ENCODE assay signal across 8 cellular contexts in the genomic region with DNA sequence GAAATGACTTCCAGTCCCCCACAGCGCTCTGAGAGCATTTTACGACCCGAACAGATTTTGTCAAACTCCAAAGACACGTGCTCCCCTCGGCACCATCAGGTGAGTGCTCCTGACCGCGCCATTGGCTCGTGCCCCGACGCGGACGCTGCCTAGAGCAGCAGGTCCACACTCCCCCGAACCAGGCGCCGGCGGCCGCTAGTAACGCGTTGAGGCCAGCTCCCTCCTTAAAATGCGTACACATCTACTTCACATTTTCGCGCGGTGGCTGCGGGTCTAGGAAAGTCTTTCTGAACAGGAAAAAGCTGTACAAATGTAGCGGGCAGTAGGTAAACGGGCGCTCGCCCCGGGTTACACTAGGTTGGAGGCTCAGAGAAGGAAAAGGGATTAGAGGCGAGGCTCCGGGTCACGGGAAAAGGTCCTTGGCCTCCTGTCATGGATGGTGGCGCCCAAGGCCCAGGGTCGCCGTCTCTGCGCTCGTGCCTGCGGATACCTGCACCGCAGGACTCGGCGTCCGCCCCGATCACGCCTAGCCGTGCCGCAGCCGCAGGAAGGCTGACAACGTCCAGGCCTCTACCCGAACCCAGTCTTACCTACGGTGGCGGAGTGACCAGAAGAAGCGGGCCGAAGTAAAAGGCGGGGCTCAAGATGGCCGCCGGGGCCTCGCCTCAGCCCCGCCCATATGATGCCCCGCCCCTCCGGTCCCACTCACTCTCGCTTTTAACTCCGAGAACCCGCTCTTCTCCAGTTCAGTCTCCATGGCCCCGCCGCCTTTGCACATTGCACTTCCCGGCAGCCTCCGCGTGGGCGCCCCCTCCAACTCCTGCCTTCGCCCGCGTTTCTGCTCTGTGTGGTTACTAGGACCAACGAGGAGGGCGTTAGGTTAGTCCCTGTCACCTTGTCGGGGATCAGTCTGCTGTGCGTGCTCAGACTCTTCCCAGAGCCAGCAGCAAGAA. TPM values are rescaled to one million over a fixed set of nuclear protein-coding genes. Genes with fewer than 3 reads are reported as not detected.
DNase-seq lines count a peak whose midpoint lies in the region; ATAC-seq and TF ChIP-seq lines count a peak whose summit lies in the region.

A gene with protein sequence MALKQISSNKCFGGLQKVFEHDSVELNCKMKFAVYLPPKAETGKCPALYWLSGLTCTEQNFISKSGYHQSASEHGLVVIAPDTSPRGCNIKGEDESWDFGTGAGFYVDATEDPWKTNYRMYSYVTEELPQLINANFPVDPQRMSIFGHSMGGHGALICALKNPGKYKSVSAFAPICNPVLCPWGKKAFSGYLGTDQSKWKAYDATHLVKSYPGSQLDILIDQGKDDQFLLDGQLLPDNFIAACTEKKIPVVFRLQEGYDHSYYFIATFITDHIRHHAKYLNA (minus strand): TSS at position 647 of the 953 bp plus-strand sequence. CDS start 5,748 bp downstream, outside the sequence.

- H3K9me3 ChIP-seq in ovary (no peaks in the 10 kb centered on the region), thyroid gland (no peaks in the 10 kb centered on the region)

- peak; percentile 85 for ATAC-seq in HG02571 (IDR thresholded peaks at IDR 0.05; ENCODE audit: unreplicated experiment)

- peak within 1 kb of the TSS; percentile 98 for H3K27ac Mint-ChIP-seq in activated naive CD8-positive, alpha-beta T cell

- DNase-seq in GM06990 (ENCODE audit: extremely low read depth, insufficient read length): peak; percentile 92
- peak; percentile 47 for DNase-seq in NCI-H1048 (lab: John Stamatoyannopoulos, UW)
- peak; percentile 74 for DNase-seq in SKM-1 (lab: John Stamatoyannopoulos, UW; ENCODE audit: unreplicated experiment)
- peak; percentile 88 to 98 (median 93) for DNase-seq in head of caudate nucleus
- DNase-seq in ovary: peak; percentile 96 to 98 (median 96)
- peak; percentile 94 to 95 for DNase-seq in thyroid gland

- no peaks in the 10 kb centered on the region for H3K27me3 Mint-ChIP-seq in activated naive CD8-positive, alpha-beta T cell

- H3K4me1 Mint-ChIP-seq in activated naive CD8-positive, alpha-beta T cell (ENCODE audit: low read depth): peaks cover 50% of the 10 kb centered on the region

- TF ChIP-seq CTCF in GM06990 (IDR thresholded peaks at IDR 0.05; ENCODE audit: insufficient read depth, low read length, poor library complexity, severe bottlenecking) (no peak), ovary (IDR thresholded peaks at IDR 0.05) (no peak), thyroid gland (IDR thresholded peaks at IDR 0.05) (no peak)

- H3K27me3 ChIP-seq in GM06990 (replicated peaks; ENCODE audit: control insufficient read depth, insufficient read depth, low read length): no peaks in the 10 kb centered on the region
- H3K27me3 ChIP-seq in ovary: no peaks in the 10 kb centered on the region
- no peaks in the 10 kb centered on the region for H3K27me3 ChIP-seq in thyroid gland

- no peaks in the 10 kb centered on the region for H3K9me3 Mint-ChIP-seq in activated naive CD8-positive, alpha-beta T cell (ENCODE audit: low read depth)

- 0% methylated on average over 74 to 76 of the region's 76 CpGs for WGBS in ovary, 3 donors
- 2% methylated on average over 52 to 60 of the region's 76 CpGs for WGBS in thyroid gland, 2 donors

- intact Hi-C loops in head of caudate nucleus (cut with DNase I) (no loop called here), ovary (cut with DNase I) (no loop called here), thyroid gland (cut with DNase I) (no loop called here)

- TF ChIP-seq EP300 in ovary (IDR thresholded peaks at IDR 0.05): peak; percentile 11

- peak within 1 kb of the TSS; percentile 97 for H3K4me3 Mint-ChIP-seq in activated naive CD8-positive, alpha-beta T cell

- H3K27ac ChIP-seq in ovary (peak within 1 kb of the TSS; percentile 86 to 94), thyroid gland (peak within 1 kb of the TSS; percentile 92 to 97 (median 92))

- peaks cover 10% of the 10 kb centered on the region for H3K36me3 Mint-ChIP-seq in activated naive CD8-positive, alpha-beta T cell

- H3K4me1 ChIP-seq in ovary (ENCODE audit: insufficient read depth) (peaks cover 5% of the 10 kb centered on the region), thyroid gland (peaks cover 31 to 32% of the 10 kb centered on the region in 2 donors)

- peak; percentile 81 for TF ChIP-seq POLR2A in ovary (IDR thresholded peaks at IDR 0.05)
- TF ChIP-seq POLR2A in thyroid gland (IDR thresholded peaks at IDR 0.05): peak in 1 of 2 donors; percentile 89

- H3K4me3 ChIP-seq in GM06990 (replicated peaks; ENCODE audit: low read depth, low read length): peak within 1 kb of the TSS; percentile 81
- H3K4me3 ChIP-seq in ovary: peak within 1 kb of the TSS; percentile 49
- peak within 1 kb of the TSS; percentile 61 to 93 (median 76) for H3K4me3 ChIP-seq in thyroid gland (replicated peaks in 1 of 3)

- H3K36me3 ChIP-seq in GM06990 (ENCODE audit: control insufficient read depth, insufficient read depth, low read length) (no peaks in the 10 kb centered on the region), ovary (no peaks in the 10 kb centered on the region), thyroid gland (no peaks in the 10 kb centered on the region)

RNA-seq across cellular contexts. Expression of the gene that starts here (rescaled TPM):
- total RNA-seq in ovary (100 to 1,000 TPM; 104 to 147 (median 115) TPM), thyroid gland (100 to 1,000 TPM; 142 to 177 (median 158) TPM)
- polyA plus RNA-seq in ovary: 100 to 1,000 TPM; 154 to 281 TPM

Comparison
In these comparisons a context has a peak if more than half of its experiments do, and no peak if none do; other contexts are left out.
1. Peak in every context shown above with its lines: DNase-seq, ATAC-seq, H3K4me3 ChIP-seq and H3K27ac ChIP-seq.